ENCODE assay signal across 21 cellular contexts in genomic region chr11:79864882-79865281, GRCh38.
DNase-seq lines count a peak whose midpoint lies in the region; ATAC-seq and TF ChIP-seq lines count a peak whose summit lies in the region.
"Had no signal": no experiment of that assay in that cellular context is flagged by ENCODE, and none has a peak within 500 bp of the region (broad histone marks: within the 10 kb centered on the region; RNA-seq: fewer than 3 reads in every experiment).

No MANE protein-coding gene starts in this region.

- no peak overlapping the region for H3K4ac ChIP-seq in mesendoderm (ENCODE audit: low read depth, low read length)

- H3K27me3 ChIP-seq in brain microvascular endothelial cell (replicated peaks), result no peaks in the 10 kb centered on the region
- no peaks in the 10 kb centered on the region for H3K27me3 ChIP-seq in stomach
- H3K27me3 ChIP-seq in mesendoderm (ENCODE audit: insufficient read depth, low read length, poor library complexity), result no peaks in the 10 kb centered on the region
- H3K27me3 ChIP-seq: tibial nerve had no signal

- intact Hi-C loops in stomach (cut with DNase I; ENCODE audit: low total_unique reads), result no loop called here

- H3K79me1 ChIP-seq in mesendoderm (ENCODE audit: low read length), result no peaks in the 10 kb centered on the region

- H3K18ac ChIP-seq in mesendoderm (ENCODE audit: low read length), result no peak overlapping the region

- H3K9ac ChIP-seq in mesendoderm (ENCODE audit: low read length), result no peak overlapping the region

- no peak overlapping the region for H4K8ac ChIP-seq in mesendoderm (ENCODE audit: low read depth, low read length)

- H3K79me2 ChIP-seq in mesendoderm (ENCODE audit: control insufficient read depth, insufficient read depth, low read length), result no peaks in the 10 kb centered on the region

- in situ Hi-C loops in brain microvascular endothelial cell (cut with HindIII; ENCODE audit: low pct_ligation_motif_present, low sequenced_read_pairs), result no loop called here

- DNase-seq in NCI-H345 (lab: John Stamatoyannopoulos, UW) (peak; percentile 7), NCI-H345 treated with DMSO at 0.1 percent for 48 hours (lab: John Stamatoyannopoulos, UW; ENCODE audit: unreplicated experiment) (no peak), NCI-H187 (lab: John Stamatoyannopoulos, UW) (peak; percentile 24 to 29), brain microvascular endothelial cell (peak; percentile 1), stomach (peak; percentile 60), mesendoderm (no peak)
- DNase-seq: activated CD4-positive, alpha-beta T cell treated with anti-CD3 and anti-CD28 coated beads for 36 hours; activated CD8-positive, alpha-beta memory T cell treated with anti-CD3 and anti-CD28 coated beads for 24 hours; activated T-cell treated with anti-CD3 and anti-CD28 coated beads, Interleukin-2, amount 50 U/mL, for 24 hours; mammary epithelial cell; MV-4-11; naive B cell; NCI-H1694; NCI-H446; stimulated activated CD4-positive, alpha-beta T cell treated with anti-CD3 and anti-CD28 coated beads, Interleukin-4, amount 100 ng/mL, for 4 hours; T-helper 1 cell had no signal

- H3K4me1 ChIP-seq in stomach, result peaks cover 0 to 4% (median 0%) of the 10 kb centered on the region in 4 donors
- no peaks in the 10 kb centered on the region for H3K4me1 ChIP-seq in mesendoderm (ENCODE audit: control insufficient read depth, low read depth, low read length)
- H3K4me1 ChIP-seq: A549, tibial nerve had no signal

- H4K5ac ChIP-seq in mesendoderm (ENCODE audit: low read length), result no peak overlapping the region

- TF ChIP-seq EP300 in stomach (IDR thresholded peaks at IDR 0.05), result no peak

- TF ChIP-seq CTCF in brain microvascular endothelial cell (IDR thresholded peaks at IDR 0.05; ENCODE audit: low read depth, low read length, missing control alignments) (no peak), stomach (IDR thresholded peaks at IDR 0.05) (no peak)

- H3K36me3 ChIP-seq in brain microvascular endothelial cell (replicated peaks), result no peaks in the 10 kb centered on the region
- no peaks in the 10 kb centered on the region for H3K36me3 ChIP-seq in stomach
- no peaks in the 10 kb centered on the region for H3K36me3 ChIP-seq in mesendoderm (ENCODE audit: control insufficient read depth, insufficient read depth, low read length)
- H3K36me3 ChIP-seq: tibial nerve had no signal

- H2BK120ac ChIP-seq in mesendoderm (ENCODE audit: low read depth, low read length), result no peak overlapping the region

- H2BK5ac ChIP-seq in mesendoderm (ENCODE audit: low read length), result no peak overlapping the region

- H3K4me2 ChIP-seq in mesendoderm (ENCODE audit: low read length), result no peak overlapping the region
- H3K4me2 ChIP-seq: A549 had no signal

- H3K23ac ChIP-seq in mesendoderm (ENCODE audit: low read length), result no peak overlapping the region

- 39 to 62% (median 51%) methylated on average over 3 to 6 of the region's 6 CpGs for WGBS in stomach, 5 donors
- no CpG with 5 or more reads among the region's 6 CpGs for WGBS in mesendoderm (ENCODE audit: extremely low coverage, insufficient coverage, low lambda C conversion rate)

- H3K9me3 ChIP-seq in stomach, result peaks cover 0 to 8% (median 7%) of the 10 kb centered on the region in 4 donors
- H3K9me3 ChIP-seq: A549 had no signal

- no peak overlapping the region for H2AK5ac ChIP-seq in mesendoderm (ENCODE audit: low read length)

- H3K4me3 ChIP-seq in brain microvascular endothelial cell (ENCODE audit: low read depth, low read length) (no peak overlapping the region), stomach (no peak overlapping the region), mesendoderm (ENCODE audit: low read length) (no peak overlapping the region)
- H3K4me3 ChIP-seq: A549, K562, tibial nerve had no signal

- no peak overlapping the region for H2BK15ac ChIP-seq in mesendoderm (replicated peaks; ENCODE audit: low read depth)

- no peak overlapping the region for H3K56ac ChIP-seq in mesendoderm (ENCODE audit: low read length)

- no peak for TF ChIP-seq POLR2A in stomach (IDR thresholded peaks at IDR 0.05)

- no peak for ATAC-seq in HG02852 (IDR thresholded peaks at IDR 0.05; ENCODE audit: unreplicated experiment)
- no peak for ATAC-seq in HG03045 (IDR thresholded peaks at IDR 0.05; ENCODE audit: unreplicated experiment)
- ATAC-seq: A549; activated CD4-positive, alpha-beta T cell treated with anti-CD3 and anti-CD28 coated beads for 36 hours; K562 had no signal

- H3K27ac ChIP-seq in brain microvascular endothelial cell (no peak overlapping the region), stomach (no peak overlapping the region), mesendoderm (ENCODE audit: low read depth, low read length) (no peak overlapping the region)
- H3K27ac ChIP-seq: A549, tibial nerve had no signal

Comparison
In these comparisons a context has a peak if more than half of its experiments do, and no peak if none do; other contexts are left out.
1. DNase-seq: peak in NCI-H345 (single experiment), NCI-H187 (2 of 2), brain microvascular endothelial cell (single experiment) and stomach (single experiment); none in NCI-H345 treated with DMSO at 0.1 percent for 48 hours (single experiment) and mesendoderm (single experiment).